26 cellular contexts compared by ENCODE assay signal in the genomic region with DNA sequence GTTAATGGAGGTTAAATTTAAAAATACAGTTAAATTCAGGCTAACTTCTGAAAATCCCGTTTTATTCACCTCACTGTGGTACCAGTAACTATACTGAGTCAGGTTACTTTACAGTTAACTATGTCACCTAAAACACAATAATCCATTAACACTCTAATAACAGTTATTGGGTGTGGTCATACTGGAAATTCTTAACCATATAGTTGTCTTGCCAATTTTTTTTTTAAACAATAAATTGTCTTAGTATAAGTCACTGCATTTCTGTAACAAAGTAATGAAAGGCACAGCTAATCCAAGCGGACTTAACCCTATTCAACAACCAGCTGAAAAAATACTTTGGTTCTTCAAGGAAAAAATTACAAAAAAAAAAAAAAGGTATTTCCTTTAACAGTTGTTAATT.
"Had no signal": no experiment of that assay in that cellular context is flagged by ENCODE, and none has a peak within 500 bp of the region (broad histone marks: within the 10 kb centered on the region; RNA-seq: fewer than 3 reads in every experiment).

No MANE protein-coding gene starts in this region.

- ATAC-seq: activated CD8-positive, alpha-beta memory T cell treated with anti-CD3 and anti-CD28 coated beads, Interleukin-2, amount 10 ng/mL, durations not matched to agents 7 days and 5 days; activated naive CD4-positive, alpha-beta T cell treated with anti-CD3 and anti-CD28 coated beads, Interleukin-2, amount 50 U/mL, for 72 hours; activated naive CD8-positive, alpha-beta T cell treated with anti-CD3 and anti-CD28 coated beads, Interleukin-2, amount 50 U/mL, for 24 hours; activated T-cell treated with anti-CD3 and anti-CD28 coated beads, Interleukin-2, amount 50 U/mL, for 4 hours had no signal

- H3K9me3 ChIP-seq: ascending aorta had no signal

- H3K27ac Mint-ChIP-seq: activated B cell treated with CpG ODN at 0.5 μM for 24 hours; activated CD4-positive, alpha-beta T cell treated with anti-CD3 and anti-CD28 coated beads, Interleukin-2, amount 10 ng/mL, durations not matched to agents 24 days and 14 days; activated naive CD8-positive, alpha-beta T cell treated with anti-CD3 and anti-CD28 coated beads, Interleukin-2, amount 50 U/mL, for 24 hours; brain; T-helper 1 cell treated with Interleukin-12 subunit alpha and Interleukin-12 subunit beta and Interleukin-4 antibody, amounts not matched to agents 30 μg/mL and 1 μg/mL, for 36 hours had no signal

- H3K4me1 ChIP-seq: ascending aorta had no signal

- H3K9me3 Mint-ChIP-seq: activated B cell treated with CpG ODN at 0.5 μM for 24 hours; activated CD4-positive, alpha-beta T cell treated with anti-CD3 and anti-CD28 coated beads, Interleukin-2, amount 10 ng/mL, durations not matched to agents 24 days and 14 days; activated naive CD4-positive, alpha-beta T cell treated with anti-CD3 and anti-CD28 coated beads, Interleukin-2, amount 50 U/mL, for 72 hours; activated naive CD8-positive, alpha-beta T cell treated with anti-CD3 and anti-CD28 coated beads, Interleukin-2, amount 50 U/mL, for 24 hours; activated T-cell treated with anti-CD3 and anti-CD28 coated beads, Interleukin-2, amount 50 U/mL, for 4 hours; brain; T-helper 1 cell treated with Interleukin-12 subunit alpha and Interleukin-12 subunit beta and Interleukin-4 antibody, amounts not matched to agents 30 μg/mL and 1 μg/mL, for 36 hours had no signal

- H3K27ac ChIP-seq: ascending aorta had no signal

- H3K4me1 Mint-ChIP-seq: activated B cell treated with CpG ODN at 0.5 μM for 24 hours; activated naive CD8-positive, alpha-beta T cell treated with anti-CD3 and anti-CD28 coated beads, Interleukin-2, amount 50 U/mL, for 24 hours; brain had no signal

- DNase-seq: activated B cell treated with CpG ODN at 0.5 μM for 24 hours; activated CD4-positive, alpha-beta T cell treated with anti-CD3 and anti-CD28 coated beads for 1 hour; activated CD4-positive, alpha-beta T cell treated with anti-CD3 and anti-CD28 coated beads, Interleukin-2, amount 10 ng/mL, durations not matched to agents 24 days and 14 days; activated CD4-positive, alpha-beta T cell treated with anti-CD3 and anti-CD28 coated beads, Interleukin-2, amount 50 U/mL, for 48 hours; activated CD8-positive, alpha-beta memory T cell treated with anti-CD3 and anti-CD28 coated beads, Interleukin-2, amount 10 ng/mL, durations not matched to agents 7 days and 5 days; activated effector memory CD4-positive, alpha-beta T cell treated with anti-CD3 and anti-CD28 coated beads, Interleukin-2, amount 50 U/mL, for 16 hours; activated naive CD4-positive, alpha-beta T cell treated with Interleukin-2 at 50 U/mL for 16 hours; activated naive CD8-positive, alpha-beta T cell treated with anti-CD3 and anti-CD28 coated beads, Interleukin-2, amount 50 U/mL, for 24 hours; activated T-cell treated with anti-CD3 and anti-CD28 coated beads, Interleukin-2, amount 50 U/mL, for 4 hours; amniotic stem cell; MM.1S; NCI-H1105; NCI-H1436; NCI-H1694 treated with DMSO at 0.1 percent for 48 hours; NCI-H2029 treated with DMSO at 0.1 percent for 48 hours; NCI-H345; NCI-H510A; NCI-H526 treated with DMSO at 0.1 percent for 48 hours; NK-92 treated with Interleukin-12 subunit alpha and Interleukin-12 subunit beta, amount 100 ng/mL, for 24 hours; SHP77 treated with DMSO at 0.1 percent for 48 hours; T-helper 9 cell had no signal

- H3K4me3 ChIP-seq: ascending aorta, cardiac muscle cell had no signal

- H3K27me3 Mint-ChIP-seq: activated B cell treated with CpG ODN at 0.5 μM for 24 hours; activated CD4-positive, alpha-beta T cell treated with anti-CD3 and anti-CD28 coated beads, Interleukin-2, amount 10 ng/mL, durations not matched to agents 24 days and 14 days; activated CD8-positive, alpha-beta memory T cell treated with anti-CD3 and anti-CD28 coated beads, Interleukin-2, amount 10 ng/mL, durations not matched to agents 7 days and 5 days; activated naive CD8-positive, alpha-beta T cell treated with anti-CD3 and anti-CD28 coated beads, Interleukin-2, amount 50 U/mL, for 24 hours; brain had no signal

- H3K4me3 Mint-ChIP-seq: activated B cell treated with CpG ODN at 0.5 μM for 24 hours; activated CD4-positive, alpha-beta T cell treated with anti-CD3 and anti-CD28 coated beads, Interleukin-2, amount 10 ng/mL, durations not matched to agents 24 days and 14 days; activated CD8-positive, alpha-beta memory T cell treated with anti-CD3 and anti-CD28 coated beads, Interleukin-2, amount 10 ng/mL, durations not matched to agents 7 days and 5 days; activated naive CD8-positive, alpha-beta T cell treated with anti-CD3 and anti-CD28 coated beads, Interleukin-2, amount 50 U/mL, for 24 hours; activated T-cell treated with anti-CD3 and anti-CD28 coated beads, Interleukin-2, amount 50 U/mL, for 4 hours; brain; T-helper 1 cell treated with Interleukin-12 subunit alpha and Interleukin-12 subunit beta and Interleukin-4 antibody, amounts not matched to agents 30 μg/mL and 1 μg/mL, for 36 hours had no signal

- H3K27me3 ChIP-seq: ascending aorta, cardiac muscle cell had no signal
